ENCODE assay signal across 1 cellular context in the genomic region with DNA sequence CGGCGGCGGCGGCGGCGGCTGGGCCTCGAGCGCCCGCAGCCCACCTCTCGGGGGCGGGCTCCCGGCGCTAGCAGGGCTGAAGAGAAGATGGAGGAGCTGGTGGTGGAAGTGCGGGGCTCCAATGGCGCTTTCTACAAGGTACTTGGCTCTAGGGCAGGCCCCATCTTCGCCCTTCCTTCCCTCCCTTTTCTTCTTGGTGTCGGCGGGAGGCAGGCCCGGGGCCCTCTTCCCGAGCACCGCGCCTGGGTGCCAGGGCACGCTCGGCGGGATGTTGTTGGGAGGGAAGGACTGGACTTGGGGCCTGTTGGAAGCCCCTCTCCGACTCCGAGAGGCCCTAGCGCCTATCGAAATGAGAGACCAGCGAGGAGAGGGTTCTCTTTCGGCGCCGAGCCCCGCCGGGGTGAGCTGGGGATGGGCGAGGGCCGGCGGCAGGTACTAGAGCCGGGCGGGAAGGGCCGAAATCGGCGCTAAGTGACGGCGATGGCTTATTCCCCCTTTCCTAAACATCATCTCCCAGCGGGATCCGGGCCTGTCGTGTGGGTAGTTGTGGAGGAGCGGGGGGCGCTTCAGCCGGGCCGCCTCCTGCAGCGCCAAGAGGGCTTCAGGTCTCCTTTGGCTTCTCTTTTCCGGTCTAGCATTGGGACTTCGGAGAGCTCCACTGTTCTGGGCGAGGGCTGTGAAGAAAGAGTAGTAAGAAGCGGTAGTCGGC.
TF ChIP-seq lines count a peak whose summit lies in the region.

No MANE protein-coding gene starts in this region.

TF ChIP-seq in IMR-90, 13 proteins besides CTCF, POLR2A, EP300 and RAD21 (continued from another document):
- TF ChIP-seq CEBPB (IDR thresholded peaks at IDR 0.05; ENCODE audit: low read depth, low read length) (no peak), MAFK (IDR thresholded peaks at IDR 0.05; ENCODE audit: low read depth, low read length) (no peak), MXI1 (IDR thresholded peaks at IDR 0.05; ENCODE audit: borderline replicate concordance, low read depth, low read length) (no peak), RFX5 (IDR thresholded peaks at IDR 0.05; ENCODE audit: low read depth, low read length) (no peak)
